Comparison of ENCODE assay signal across 8 cellular contexts in genomic region chr1:225845633-225846259, GRCh38. TPM values are rescaled to one million over a fixed set of nuclear protein-coding genes. Genes with fewer than 3 reads are reported as not detected.
A peak's percentile ranks its signal among the peaks of the same experiment; 100 is the strongest.
DNase-seq lines count a peak whose midpoint lies in the region; ATAC-seq, FAIRE-seq and TF ChIP-seq lines count a peak whose summit lies in the region.

No MANE protein-coding gene starts in this region.

- H3K27me3 ChIP-seq in SU-DHL-6 (ENCODE audit: low read length) (no peaks in the 10 kb centered on the region), HepG2 (ENCODE audit: control insufficient read depth in 1 of 2, insufficient read depth in 2 of 2, low read length in 2 of 2) (no peaks in the 10 kb centered on the region)

- 80% methylated on average over 1 of the region's 11 CpGs for WGBS in HepG2 (ENCODE audit: low lambda C conversion rate)

- FAIRE-seq in HepG2 (lab: Jason Lieb, UNC) (peak; percentile 50), GM19239 (lab: Jason Lieb, UNC) (no peak)

- TF ChIP-seq EP300 in HepG2 (IDR thresholded peaks at IDR 0.05; ENCODE audit: low read depth in 2 of 2, low read length in 2 of 2) (no peak), HepG2 (CRISPR knock-in tag; IDR thresholded peaks at IDR 0.05; ENCODE audit: borderline replicate concordance) (no peak)

- POLR2A ChIA-PET in HepG2 (lab: Yijun Ruan, JAX), result interaction anchor here (1.4 kb wide), 1 partner anchor 33 kb away, joined by 5 read pairs; no protein-coding TSS in a partner anchor

- H3F3A ChIP-seq in SU-DHL-6 (ENCODE audit: insufficient read depth), result peaks cover 18% of the 10 kb centered on the region

- H4K20me1 ChIP-seq in SU-DHL-6 (ENCODE audit: low read depth, low read length), result no peaks in the 10 kb centered on the region
- peaks cover 4% of the 10 kb centered on the region; the same call in 1 of the 2 replicates for H4K20me1 ChIP-seq in HepG2 (ENCODE audit: insufficient read depth, low read length)

- TF ChIP-seq RAD21 in HepG2 (CRISPR knock-in tag; IDR thresholded peaks at IDR 0.05), result peak; percentile 91

- no peaks in the 10 kb centered on the region for H3K4me1 ChIP-seq in HepG2 (ENCODE audit: insufficient read depth, low read length)

- H3K9me3 ChIP-seq in SU-DHL-6 (ENCODE audit: insufficient read depth, low read length) (no peaks in the 10 kb centered on the region), HepG2 (ENCODE audit: low read length) (peaks cover 5% of the 10 kb centered on the region; the same call in 1 of the 2 replicates)

- DNase-seq in DMS53 (lab: John Stamatoyannopoulos, UW), result peak; percentile 81
- DNase-seq in DMS53 treated with DMSO at 0.1 percent for 48 hours (lab: John Stamatoyannopoulos, UW; ENCODE audit: unreplicated experiment), result no peak
- DNase-seq in LNCaP clone FGC (ENCODE audit: low read depth), result peak; percentile 61
- peak; percentile 71 for DNase-seq in HepG2 (ENCODE audit: low spot score)
- peak in 1 of 2 donors; percentile 23 for DNase-seq in stimulated activated naive CD8-positive, alpha-beta T cell treated with anti-CD3 and anti-CD28 coated beads, Interleukin-15, amount 100 ng/mL, for 72 hours
- DNase-seq in GM19239 (ENCODE audit: insufficient read length, low spot score), result no peak

- H3K79me2 ChIP-seq in SU-DHL-6 (ENCODE audit: insufficient read depth, low read length), result no peaks in the 10 kb centered on the region
- no peaks in the 10 kb centered on the region for H3K79me2 ChIP-seq in HepG2 (ENCODE audit: insufficient read depth, low read length)

- in situ Hi-C loops in HepG2 (cut with HindIII; ENCODE audit: extremely low pct_ligation_motif_present, low pct_unique_long_range_greater_than_20kb), result no loop called here

- peak; percentile 19 to 29; a peak in 1 of 4 replicates for TF ChIP-seq POLR2A in HepG2 (IDR thresholded peaks at IDR 0.05; ENCODE audit: insufficient read depth in 1 of 2, low read depth in 2 of 2, low read length in 2 of 2)

- no peak overlapping the region for H3K4me3 ChIP-seq in LNCaP clone FGC (ENCODE audit: low read depth, low read length)
- H3K4me3 ChIP-seq in SU-DHL-6 (ENCODE audit: insufficient read depth, low read length, poor library complexity, severe bottlenecking), result no peak overlapping the region
- no peak overlapping the region for H3K4me3 ChIP-seq in HepG2 (replicated peaks in 1 of 3; ENCODE audit: insufficient read depth in 1 of 3, low read depth in 2 of 3, low read length in 3 of 3)

- peak; percentile 87 for ATAC-seq in HepG2
- peak; percentile 22 for ATAC-seq in stimulated activated naive CD8-positive, alpha-beta T cell treated with anti-CD3 and anti-CD28 coated beads, Interleukin-15, amount 100 ng/mL, for 72 hours

- H3K27ac ChIP-seq in SU-DHL-6 (ENCODE audit: low read depth, low read length) (no peak overlapping the region), cingulate gyrus (ENCODE audit: low read depth, low read length) (peak overlapping the region; percentile 98), HepG2 (ENCODE audit: extremely low read length, insufficient read depth, low read length) (no peak overlapping the region)

- peaks cover 59% of the 10 kb centered on the region for H3K4me1 Mint-ChIP-seq in stimulated activated naive CD8-positive, alpha-beta T cell treated with anti-CD3 and anti-CD28 coated beads, Interleukin-15, amount 100 ng/mL, for 72 hours

- H3K4me2 ChIP-seq in SU-DHL-6 (ENCODE audit: low read depth, low read length, poor library complexity, severe bottlenecking) (no peak overlapping the region), HepG2 (ENCODE audit: low read depth, low read length) (no peak overlapping the region)

- intact Hi-C loops in HepG2 (cut with micrococcal nuclease; ENCODE audit: unreplicated experiment), result loop anchor here (1.0 to 2.0 kb wide), 4 partner anchors 33 to 371 kb away; partner anchors contain the start of gene SRP9

- H3K4me3 Mint-ChIP-seq in stimulated activated naive CD8-positive, alpha-beta T cell treated with anti-CD3 and anti-CD28 coated beads, Interleukin-15, amount 100 ng/mL, for 72 hours, result no peak overlapping the region

- TF ChIP-seq CTCF in LNCaP clone FGC (IDR thresholded peaks at IDR 0.05; ENCODE audit: control insufficient read depth, extremely low read depth, insufficient read depth) (peak; percentile 88), SU-DHL-6 (IDR thresholded peaks at IDR 0.05; ENCODE audit: insufficient read depth, low read length, poor library complexity, severe bottlenecking) (peak; percentile 66), HepG2 (CRISPR knock-in tag; IDR thresholded peaks at IDR 0.05) (peak; percentile 93)

- H3K36me3 ChIP-seq in SU-DHL-6 (ENCODE audit: low read length), result no peaks in the 10 kb centered on the region
- peaks cover 12 to 27% of the 10 kb centered on the region in 2 experiments for H3K36me3 ChIP-seq in HepG2 (replicated peaks in 1 of 2; ENCODE audit: control insufficient read depth in 1 of 2, insufficient read depth in 2 of 2, low read length in 2 of 2)

- peak overlapping the region in 1 of 2 donors; percentile 64 for H3K27ac Mint-ChIP-seq in stimulated activated naive CD8-positive, alpha-beta T cell treated with anti-CD3 and anti-CD28 coated beads, Interleukin-15, amount 100 ng/mL, for 72 hours

- BruUV-seq in HepG2 (replicated peaks; lab: Mats Ljungman, UMichigan), result no TSS peak

- H3K9ac ChIP-seq in SU-DHL-6 (ENCODE audit: low read length) (no peak overlapping the region), HepG2 (ENCODE audit: insufficient read depth, low read depth, low read length) (no peak overlapping the region)

- no peaks in the 10 kb centered on the region for H3K9me2 ChIP-seq in SU-DHL-6 (replicated peaks; ENCODE audit: insufficient read depth, low read length)

- H3K9me3 Mint-ChIP-seq in stimulated activated naive CD8-positive, alpha-beta T cell treated with anti-CD3 and anti-CD28 coated beads, Interleukin-15, amount 100 ng/mL, for 72 hours, result no peaks in the 10 kb centered on the region

- no peaks in the 10 kb centered on the region for H3K27me3 Mint-ChIP-seq in stimulated activated naive CD8-positive, alpha-beta T cell treated with anti-CD3 and anti-CD28 coated beads, Interleukin-15, amount 100 ng/mL, for 72 hours

- H2AFZ ChIP-seq in SU-DHL-6 (ENCODE audit: low read depth, low read length, severe bottlenecking), result no peak overlapping the region
- H2AFZ ChIP-seq in HepG2 (ENCODE audit: low read length), result no peak overlapping the region

- CTCF ChIA-PET in HepG2 (lab: Yijun Ruan, JAX; ENCODE audit: low intra/inter-chr PET ratio, low total read pairs), result interaction anchor here (0.7 to 2.1 kb wide), 5 partner anchors 66 to 370 kb away, joined by 3 to 37 read pairs (median 3); partner anchors contain the start of gene SRP9

RNA-seq across cellular contexts. Expression of gene EPHX1, which starts 35.8 kb away (rescaled TPM):
- 28.8 and 36.5 TPM in 2 replicates for total RNA-seq in HepG2 (2016; rRNA removed; fragmentation: Illumina TruSeq; extraction: Trizol)
- 20.0 and 23.1 TPM in 2 replicates for total RNA-seq in HepG2 (2016; cell fraction: cytosol; rRNA removed; fragmentation: Illumina TruSeq; extraction: Trizol; ENCODE audit: low read depth)
- total RNA-seq in HepG2 (2016; cell fraction: insoluble cytoplasmic fraction; rRNA removed; fragmentation: Illumina TruSeq; extraction: Trizol), result 20.9 and 35.8 TPM in 2 replicates
- total RNA-seq in HepG2 (2016; cell fraction: membrane; rRNA removed; fragmentation: Illumina TruSeq; extraction: Trizol), result 36.4 and 40.0 TPM in 2 replicates
- 48.7 and 54.7 TPM in 2 replicates for total RNA-seq in HepG2 (2016; cell fraction: nucleus; rRNA removed; fragmentation: Illumina TruSeq; extraction: Trizol)
- polyA plus RNA-seq in HepG2 (2011; rRNA removed), result 27.7 and 38.3 TPM in 2 replicates
- polyA plus RNA-seq in HepG2 (2011; cell fraction: cytosol; rRNA removed), result 18.6 and 23.4 TPM in 2 replicates
- 29.6 and 32.2 TPM in 2 replicates for polyA plus RNA-seq in HepG2 (2011; cell fraction: nucleus; rRNA removed)
- polyA plus RNA-seq in HepG2 (2012), result 80.6 and 134 TPM in 2 replicates
- polyA plus RNA-seq in HepG2 (2016; cell fraction: cytosol; fragmentation: Illumina TruSeq; extraction: Trizol; ENCODE audit: low read depth), result 67.8 and 68.1 TPM in 2 replicates
- polyA plus RNA-seq in HepG2 (2016; cell fraction: insoluble cytoplasmic fraction; fragmentation: Illumina TruSeq; extraction: Trizol; ENCODE audit: low read depth), result 43.8 and 55.8 TPM in 2 replicates
- 77.2 and 87.4 TPM in 2 replicates for polyA plus RNA-seq in HepG2 (2016; cell fraction: membrane; fragmentation: Illumina TruSeq; extraction: Trizol; ENCODE audit: low read depth)
- polyA plus RNA-seq in HepG2 (2016; cell fraction: nucleus; fragmentation: Illumina TruSeq; extraction: Trizol; ENCODE audit: insufficient read depth, low read depth), result 134 and 141 TPM in 2 replicates
- polyA minus RNA-seq in HepG2 (2011; rRNA and poly(A)+ RNA removed; ENCODE audit: low replicate concordance), result 20.7 and 23.4 TPM in 2 replicates
- 21.0 and 23.9 TPM in 2 replicates for polyA minus RNA-seq in HepG2 (2011; cell fraction: cytosol; rRNA and poly(A)+ RNA removed)
- 15.3 and 18.4 TPM in 2 replicates for polyA minus RNA-seq in HepG2 (2011; cell fraction: nucleus; rRNA and poly(A)+ RNA removed)

RNA-seq across cellular contexts. Expression of gene TMEM63A, which starts 36.4 kb away (rescaled TPM):
- 6.8 and 23.9 TPM in 2 replicates for total RNA-seq in HepG2 (2016; rRNA removed; fragmentation: Illumina TruSeq; extraction: Trizol)
- 8.4 and 11.8 TPM in 2 replicates for total RNA-seq in HepG2 (2016; cell fraction: cytosol; rRNA removed; fragmentation: Illumina TruSeq; extraction: Trizol; ENCODE audit: low read depth)
- total RNA-seq in HepG2 (2016; cell fraction: insoluble cytoplasmic fraction; rRNA removed; fragmentation: Illumina TruSeq; extraction: Trizol), result 6.3 and 23.7 TPM in 2 replicates
- 9.0 and 9.3 TPM in 2 replicates for total RNA-seq in HepG2 (2016; cell fraction: membrane; rRNA removed; fragmentation: Illumina TruSeq; extraction: Trizol)
- 45.2 and 52.0 TPM in 2 replicates for total RNA-seq in HepG2 (2016; cell fraction: nucleus; rRNA removed; fragmentation: Illumina TruSeq; extraction: Trizol)
- polyA plus RNA-seq in HepG2 (2011; rRNA removed), result 53.3 and 68.4 TPM in 2 replicates
- polyA plus RNA-seq in HepG2 (2011; cell fraction: cytosol; rRNA removed), result 12.0 and 12.6 TPM in 2 replicates
- 382 and 397 TPM in 2 replicates for polyA plus RNA-seq in HepG2 (2011; cell fraction: nucleus; rRNA removed)
- polyA plus RNA-seq in HepG2 (2012), result 27.8 and 32.4 TPM in 2 replicates
- polyA plus RNA-seq in HepG2 (2016; cell fraction: cytosol; fragmentation: Illumina TruSeq; extraction: Trizol; ENCODE audit: low read depth), result 1.2 and 1.4 TPM in 2 replicates
- polyA plus RNA-seq in HepG2 (2016; cell fraction: insoluble cytoplasmic fraction; fragmentation: Illumina TruSeq; extraction: Trizol; ENCODE audit: low read depth), result 5.6 and 6.1 TPM in 2 replicates
- polyA plus RNA-seq in HepG2 (2016; cell fraction: membrane; fragmentation: Illumina TruSeq; extraction: Trizol; ENCODE audit: low read depth), result 2.8 and 3.1 TPM in 2 replicates
- polyA plus RNA-seq in HepG2 (2016; cell fraction: nucleus; fragmentation: Illumina TruSeq; extraction: Trizol; ENCODE audit: insufficient read depth, low read depth), result 77.1 and 87.3 TPM in 2 replicates
- polyA minus RNA-seq in HepG2 (2011; rRNA and poly(A)+ RNA removed; ENCODE audit: low replicate concordance), result 69.8 and 79.8 TPM in 2 replicates
- 11.9 and 15.7 TPM in 2 replicates for polyA minus RNA-seq in HepG2 (2011; cell fraction: cytosol; rRNA and poly(A)+ RNA removed)
- 124 and 138 TPM in 2 replicates for polyA minus RNA-seq in HepG2 (2011; cell fraction: nucleus; rRNA and poly(A)+ RNA removed)

RNA-seq across cellular contexts. Expression of gene LEFTY1, which starts 43.2 kb away (rescaled TPM):
- total RNA-seq in HepG2 (2016; rRNA removed; fragmentation: Illumina TruSeq; extraction: Trizol), result 0.29 TPM in 1 of 2 replicates, not detected in the other
- total RNA-seq in HepG2 (2016; cell fraction: cytosol; rRNA removed; fragmentation: Illumina TruSeq; extraction: Trizol; ENCODE audit: low read depth), result 0.20 TPM in 1 of 2 replicates, not detected in the other
- 0.18 and 0.50 TPM in 2 replicates for total RNA-seq in HepG2 (2016; cell fraction: insoluble cytoplasmic fraction; rRNA removed; fragmentation: Illumina TruSeq; extraction: Trizol)
- 0.09 TPM in 1 of 2 replicates, not detected in the other for total RNA-seq in HepG2 (2016; cell fraction: membrane; rRNA removed; fragmentation: Illumina TruSeq; extraction: Trizol)
- 0.22 and 0.38 TPM in 2 replicates for total RNA-seq in HepG2 (2016; cell fraction: nucleus; rRNA removed; fragmentation: Illumina TruSeq; extraction: Trizol)
- 0.79 and 1.8 TPM in 2 replicates for polyA plus RNA-seq in HepG2 (2011; rRNA removed)
- polyA plus RNA-seq in HepG2 (2011; cell fraction: cytosol; rRNA removed), result 1.6 and 1.9 TPM in 2 replicates
- polyA plus RNA-seq in HepG2 (2011; cell fraction: nucleus; rRNA removed), result 0.68 and 0.78 TPM in 2 replicates
- polyA plus RNA-seq in HepG2 (2012), result 0.32 and 0.55 TPM in 2 replicates
- polyA plus RNA-seq in HepG2 (2016; cell fraction: cytosol; fragmentation: Illumina TruSeq; extraction: Trizol; ENCODE audit: low read depth), result not detected in 2 replicates
- 0.14 TPM in 1 of 2 replicates, not detected in the other for polyA plus RNA-seq in HepG2 (2016; cell fraction: insoluble cytoplasmic fraction; fragmentation: Illumina TruSeq; extraction: Trizol; ENCODE audit: low read depth)
- 0.11 TPM in 1 of 2 replicates, not detected in the other for polyA plus RNA-seq in HepG2 (2016; cell fraction: membrane; fragmentation: Illumina TruSeq; extraction: Trizol; ENCODE audit: low read depth)
- polyA plus RNA-seq in HepG2 (2016; cell fraction: nucleus; fragmentation: Illumina TruSeq; extraction: Trizol; ENCODE audit: insufficient read depth, low read depth), result 0.28 and 0.51 TPM in 2 replicates
- polyA minus RNA-seq in HepG2 (2011; rRNA and poly(A)+ RNA removed; ENCODE audit: low replicate concordance), result 0.12 TPM in 1 of 2 replicates, not detected in the other
- 0.49 and 0.53 TPM in 2 replicates for polyA minus RNA-seq in HepG2 (2011; cell fraction: cytosol; rRNA and poly(A)+ RNA removed)
- 0.52 and 0.99 TPM in 2 replicates for polyA minus RNA-seq in HepG2 (2011; cell fraction: nucleus; rRNA and poly(A)+ RNA removed)

Comparison
In these comparisons a context has a peak if more than half of its experiments do, and no peak if none do; other contexts are left out.
1. DNase-seq: peak in DMS53 (single experiment), LNCaP clone FGC (single experiment) and HepG2 (single experiment); none in DMS53 treated with DMSO at 0.1 percent for 48 hours (single experiment) and GM19239 (single experiment).
2. Peak in every context shown above with its lines, with median percentiles within 50 percentile points of each other: CTCF ChIP-seq.